In genomic region chr14:104555621-104556255, GRCh38 we compare ENCODE assay signal across 1 cellular context.
TF ChIP-seq lines count a peak whose summit lies in the region.

No MANE protein-coding gene starts in this region.

TF ChIP-seq in H1, 55 proteins besides CTCF, POLR2A, EP300 and RAD21:
- no peak for TF ChIP-seq ZNF274 (IDR thresholded peaks at IDR 0.05; ENCODE audit: borderline replicate concordance, extremely low read depth, low read length)
- no peak for TF ChIP-seq CEBPB (IDR thresholded peaks at IDR 0.05; ENCODE audit: low read depth, low read length)
- no peak for TF ChIP-seq ASH2L (IDR thresholded peaks at IDR 0.05; ENCODE audit: low read length)
- no peak for TF ChIP-seq HDAC6 (IDR thresholded peaks at IDR 0.05; ENCODE audit: low read depth, low read length)
- no peak for TF ChIP-seq YY1 (IDR thresholded peaks at IDR 0.05; ENCODE audit: low read depth, low read length)
- TF ChIP-seq RNF2 (IDR thresholded peaks at IDR 0.05; ENCODE audit: borderline replicate concordance, low read depth, low read length, missing control alignments, poor library complexity, severe bottlenecking), result no peak
- no peak for TF ChIP-seq JUND (IDR thresholded peaks at IDR 0.05; ENCODE audit: low read length)
